ENCODE assay signal across 8 cellular contexts in genomic region chr12:46523863-46524770, GRCh38.
DNase-seq lines count a peak whose midpoint lies in the region; ATAC-seq and TF ChIP-seq lines count a peak whose summit lies in the region.

No MANE protein-coding gene starts in this region.

- no peaks in the 10 kb centered on the region for H4K20me1 ChIP-seq in BLaER1 treated with 17β-estradiol and CSF1 and Interleukin-3, amounts not matched to agents 10 nM and 100 nM
- no peaks in the 10 kb centered on the region for H4K20me1 ChIP-seq in PC-3 (ENCODE audit: low read length)

- WGBS in lung, 2 donors: 61 to 70% methylated on average over 10 of the region's 10 CpGs

- DNase-seq in PC-3 (peak; percentile 97), lung (ENCODE audit: low spot score) (no peak), tibial artery (no peak), left lobe of liver (ENCODE audit: low spot score) (no peak), NCI-H187 treated with DMSO at 0.1 percent for 48 hours (lab: John Stamatoyannopoulos, UW) (no peak)
- peak; percentile 3 for DNase-seq in activated naive CD8-positive, alpha-beta T cell treated with anti-CD3 and anti-CD28 coated beads, Interleukin-2, amount 50 U/mL, for 16 hours (ENCODE audit: low read depth, low spot score)

- H3K4me3 ChIP-seq in BLaER1 treated with 17β-estradiol and CSF1 and Interleukin-3, amounts not matched to agents 10 nM and 100 nM: no peak overlapping the region
- H3K4me3 ChIP-seq in PC-3 (ENCODE audit: low read length) (peak overlapping the region; percentile 61), lung (no peak overlapping the region), tibial artery (no peak overlapping the region)

- BruUV-seq in PC-3 (replicated peaks; lab: Mats Ljungman, UMichigan): TSS peak; percentile 93

- POLR2A ChIA-PET in PC-3 (lab: Charles Lee; ENCODE audit: unreplicated experiment): interaction anchor here (0.6 to 1.1 kb wide), 6 partner anchors 25 to 280 kb away, joined by 3 to 7 read pairs (median 4); no protein-coding TSS in a partner anchor

- peak overlapping the region; percentile 40 for H2AFZ ChIP-seq in PC-3 (ENCODE audit: low read length)

- peaks cover 6% of the 10 kb centered on the region for H3F3A ChIP-seq in PC-3 (ENCODE audit: low read length, unreplicated experiment)

- peaks cover 7% of the 10 kb centered on the region; the same call in 1 of the 2 replicates for H3K79me2 ChIP-seq in PC-3 (ENCODE audit: low read length)

- H3K36me3 ChIP-seq in BLaER1 treated with 17β-estradiol and CSF1 and Interleukin-3, amounts not matched to agents 10 nM and 100 nM: no peaks in the 10 kb centered on the region
- no peaks in the 10 kb centered on the region for H3K36me3 ChIP-seq in PC-3 (ENCODE audit: low read depth, low read length)
- H3K36me3 ChIP-seq in lung (ENCODE audit: control insufficient read depth in 2 of 2, insufficient read depth in 2 of 2, low read length in 2 of 2): no peaks in the 10 kb centered on the region
- no peaks in the 10 kb centered on the region for H3K36me3 ChIP-seq in tibial artery

- CTCF ChIA-PET in PC-3 (lab: Charles Lee): interaction anchor here (0.6 kb wide), 1 partner anchor 132 kb away, joined by 5 read pairs; no protein-coding TSS in a partner anchor

- H3K27me3 ChIP-seq in BLaER1 treated with 17β-estradiol and CSF1 and Interleukin-3, amounts not matched to agents 10 nM and 100 nM: no peaks in the 10 kb centered on the region
- H3K27me3 ChIP-seq in PC-3 (ENCODE audit: low read length): no peaks in the 10 kb centered on the region
- no peaks in the 10 kb centered on the region for H3K27me3 ChIP-seq in lung (ENCODE audit: control insufficient read depth, insufficient read depth)
- no peaks in the 10 kb centered on the region for H3K27me3 ChIP-seq in tibial artery

- peaks cover 0 to 6% (median 4%) of the 10 kb centered on the region in 11 experiments; a peak in 3 of 22 replicates for H3K9me3 ChIP-seq in BLaER1 treated with 17β-estradiol and CSF1 and Interleukin-3, amounts not matched to agents 10 nM and 100 nM (replicated peaks in 1 of 11)
- no peaks in the 10 kb centered on the region for H3K9me3 ChIP-seq in PC-3 (ENCODE audit: low read length)
- H3K9me3 ChIP-seq in lung (ENCODE audit: control insufficient read depth in 2 of 2, insufficient read depth in 1 of 2, low read length in 1 of 2): no peaks in the 10 kb centered on the region
- H3K9me3 ChIP-seq in tibial artery: no peaks in the 10 kb centered on the region

- ATAC-seq in PC-3 (peak; percentile 90), lung (ENCODE audit: insufficient read depth, low FRiP score) (no peak), GM21737 (IDR thresholded peaks at IDR 0.05; ENCODE audit: unreplicated experiment) (no peak), left lobe of liver (no peak)

- peaks cover 5 to 37% (median 21%) of the 10 kb centered on the region in 10 experiments; a peak in 16 of 20 replicates for H3K4me1 ChIP-seq in BLaER1 treated with 17β-estradiol and CSF1 and Interleukin-3, amounts not matched to agents 10 nM and 100 nM
- H3K4me1 ChIP-seq in PC-3 (ENCODE audit: insufficient read depth, low read length) (peaks cover 36% of the 10 kb centered on the region), lung (ENCODE audit: control insufficient read depth in 2 of 2, insufficient read depth in 2 of 2, low read length in 2 of 2) (peaks cover 9 to 16% of the 10 kb centered on the region in 2 donors), tibial artery (peaks cover 0 to 54% (median 16%) of the 10 kb centered on the region in 4 donors)

- peak overlapping the region; percentile 18 to 75 (median 39) for H3K4me2 ChIP-seq in BLaER1 treated with 17β-estradiol and CSF1 and Interleukin-3, amounts not matched to agents 10 nM and 100 nM
- peak overlapping the region; percentile 77 for H3K4me2 ChIP-seq in PC-3 (ENCODE audit: low read length)

- H3K27ac ChIP-seq in BLaER1 treated with 17β-estradiol and CSF1 and Interleukin-3, amounts not matched to agents 10 nM and 100 nM: peak overlapping the region in 7 of 11 experiments; percentile 27 to 54 (median 41); a peak in 13 of 22 replicates
- peak overlapping the region; percentile 75 for H3K27ac ChIP-seq in PC-3 (ENCODE audit: low read length)
- peak overlapping the region; percentile 57 to 89 for H3K27ac ChIP-seq in lung (ENCODE audit: low read depth in 1 of 2, low read length in 1 of 2)
- peak overlapping the region; percentile 56 to 71 for H3K27ac ChIP-seq in tibial artery

- TF ChIP-seq CTCF in PC-3 (conservative IDR thresholded peaks at IDR 0.05; ENCODE audit: low read depth, low read length) (no peak), lung (IDR thresholded peaks at IDR 0.05; ENCODE audit: control extremely low read depth, extremely low read depth) (no peak), tibial artery (IDR thresholded peaks at IDR 0.05) (no peak)

- H3K9me2 ChIP-seq in PC-3 (replicated peaks; ENCODE audit: low read length): no peaks in the 10 kb centered on the region

- intact Hi-C loops in PC-3 (cut with micrococcal nuclease) (loop anchor here (1.0 kb wide), 2 partner anchors 24 to 51 kb away; no protein-coding TSS in a partner anchor), tibial artery (cut with DNase I; ENCODE audit: low total_unique reads) (no loop called here)

- no peak overlapping the region for H3K9ac ChIP-seq in BLaER1 treated with 17β-estradiol and CSF1 and Interleukin-3, amounts not matched to agents 10 nM and 100 nM
- H3K9ac ChIP-seq in PC-3 (ENCODE audit: low read length): peak overlapping the region; percentile 31

Comparison
In these comparisons a context has a peak if more than half of its experiments do, and no peak if none do; other contexts are left out.
1. DNase-seq: peak in PC-3 (single experiment) and activated naive CD8-positive, alpha-beta T cell treated with anti-CD3 and anti-CD28 coated beads, Interleukin-2, amount 50 U/mL, for 16 hours (single experiment); none in lung (single experiment), tibial artery (0 of 2), left lobe of liver (single experiment) and NCI-H187 treated with DMSO at 0.1 percent for 48 hours (single experiment).
2. Peak in every context shown above with its lines, with median percentiles within 50 percentile points of each other: H3K27ac ChIP-seq.